ENCODE assay signal across 8 cellular contexts in the genomic region with DNA sequence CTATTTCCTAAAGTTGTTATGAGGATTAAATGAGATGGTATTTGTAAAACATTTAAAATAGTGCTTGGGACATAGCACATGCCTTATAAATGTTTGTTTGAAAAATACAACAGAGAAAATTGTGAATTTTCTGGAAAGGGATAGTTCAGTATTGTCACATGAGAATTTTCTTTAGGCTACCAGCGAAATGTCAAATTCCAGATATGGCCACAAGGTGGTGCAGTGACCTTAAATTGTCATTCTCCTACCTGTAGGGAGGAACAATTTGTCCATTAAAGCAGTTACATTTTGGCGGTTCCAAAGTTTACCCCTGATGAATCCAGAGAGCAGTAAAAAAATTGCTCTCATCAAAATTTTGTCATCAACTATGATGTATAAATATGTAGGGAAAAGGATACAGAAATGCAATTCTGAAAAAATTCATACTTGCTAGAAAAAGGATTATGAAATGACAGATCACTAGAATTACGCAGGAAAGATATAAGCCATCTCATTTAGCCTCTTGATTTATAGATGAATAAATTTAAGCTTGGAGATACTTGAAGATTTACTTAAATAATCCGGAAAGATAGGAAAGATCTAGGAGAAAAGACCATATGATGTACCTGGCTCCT. TPM values are rescaled to one million over a fixed set of nuclear protein-coding genes. Genes with fewer than 3 reads are reported as not detected.
DNase-seq lines count a peak whose midpoint lies in the region; ATAC-seq and TF ChIP-seq lines count a peak whose summit lies in the region.

No MANE protein-coding gene starts in this region.

- no peaks in the 10 kb centered on the region for H3K27me3 ChIP-seq in right atrium auricular region
- H3K27me3 ChIP-seq in sigmoid colon, result no peaks in the 10 kb centered on the region

- H3K27ac Mint-ChIP-seq in activated naive CD8-positive, alpha-beta T cell treated with anti-CD3 and anti-CD28 coated beads, Interleukin-2, amount 10 ng/mL, durations not matched to agents 7 days and 5 days, result no peak overlapping the region

- no peak for TF ChIP-seq EP300 in sigmoid colon (IDR thresholded peaks at IDR 0.05)

- H3K4me1 Mint-ChIP-seq in activated naive CD8-positive, alpha-beta T cell treated with anti-CD3 and anti-CD28 coated beads, Interleukin-2, amount 10 ng/mL, durations not matched to agents 7 days and 5 days, result no peaks in the 10 kb centered on the region

- DNase-seq in GM10248 (ENCODE audit: extremely low spot score) (peak; percentile 13), SKM-1 (lab: John Stamatoyannopoulos, UW; ENCODE audit: unreplicated experiment) (peak; percentile 22), right atrium auricular region (ENCODE audit: low spot score) (no peak), sigmoid colon (peak; percentile 75), 8988T (no peak)
- peak; percentile 30 for DNase-seq in activated naive CD8-positive, alpha-beta T cell treated with anti-CD3 and anti-CD28 coated beads, Interleukin-2, amount 10 ng/mL, durations not matched to agents 7 days and 5 days

- H3K9me3 ChIP-seq in right atrium auricular region (peaks cover 0 to 18% of the 10 kb centered on the region in 2 donors), sigmoid colon (peaks cover 0 to 8% (median 3%) of the 10 kb centered on the region in 4 donors)

- POLR2A ChIA-PET in GM10248 (lab: Yijun Ruan, JAX), result no interaction called here
- POLR2A ChIA-PET in activated naive CD8-positive, alpha-beta T cell treated with anti-CD3 and anti-CD28 coated beads, Interleukin-2, amount 10 ng/mL, durations not matched to agents 7 days and 5 days (lab: Charles Lee), result no interaction called here

- TF ChIP-seq POLR2A in sigmoid colon (IDR thresholded peaks at IDR 0.05), result no peak

- H3K36me3 Mint-ChIP-seq in activated naive CD8-positive, alpha-beta T cell treated with anti-CD3 and anti-CD28 coated beads, Interleukin-2, amount 10 ng/mL, durations not matched to agents 7 days and 5 days, result no peaks in the 10 kb centered on the region

- intact Hi-C loops in sigmoid colon (cut with DNase I), result loop anchor here (1.0 to 5.0 kb wide), 3 partner anchors 73 to 618 kb away; no protein-coding TSS in a partner anchor

- TF ChIP-seq CTCF in GM10248 (IDR thresholded peaks at IDR 0.05; ENCODE audit: control extremely low read depth, extremely low read depth, low read depth, missing control alignments), result peak; percentile 67
- peak; percentile 71 for TF ChIP-seq CTCF in LNCAP (IDR thresholded peaks at IDR 0.05)
- peak; percentile 74 to 87 for TF ChIP-seq CTCF in right atrium auricular region (IDR thresholded peaks at IDR 0.05)
- peak; percentile 51 to 84 (median 76) for TF ChIP-seq CTCF in sigmoid colon (IDR thresholded peaks at IDR 0.05)

- no peak for ATAC-seq in activated naive CD8-positive, alpha-beta T cell treated with anti-CD3 and anti-CD28 coated beads, Interleukin-2, amount 10 ng/mL, durations not matched to agents 7 days and 5 days (ENCODE audit: low read depth)
- ATAC-seq in HG03521 (IDR thresholded peaks at IDR 0.05; ENCODE audit: unreplicated experiment), result no peak

- peaks cover 13% of the 10 kb centered on the region for H3K9me3 Mint-ChIP-seq in activated naive CD8-positive, alpha-beta T cell treated with anti-CD3 and anti-CD28 coated beads, Interleukin-2, amount 10 ng/mL, durations not matched to agents 7 days and 5 days

- H3K27me3 Mint-ChIP-seq in activated naive CD8-positive, alpha-beta T cell treated with anti-CD3 and anti-CD28 coated beads, Interleukin-2, amount 10 ng/mL, durations not matched to agents 7 days and 5 days, result peaks cover 7% of the 10 kb centered on the region

- WGBS in sigmoid colon, 2 donors, result 27 to 34% methylated on average over 4 of the region's 4 CpGs

- no peak overlapping the region for H3K4me3 ChIP-seq in right atrium auricular region
- no peak overlapping the region for H3K4me3 ChIP-seq in sigmoid colon

- H3K27ac ChIP-seq in right atrium auricular region (no peak overlapping the region), sigmoid colon (no peak overlapping the region)

- no peak overlapping the region for H3K4me3 Mint-ChIP-seq in activated naive CD8-positive, alpha-beta T cell treated with anti-CD3 and anti-CD28 coated beads, Interleukin-2, amount 10 ng/mL, durations not matched to agents 7 days and 5 days

- no peaks in the 10 kb centered on the region for H3K36me3 ChIP-seq in right atrium auricular region
- H3K36me3 ChIP-seq in sigmoid colon, result no peaks in the 10 kb centered on the region

- CTCF ChIA-PET in GM10248 (lab: Yijun Ruan, JAX), result interaction anchor here (1.2 to 2.2 kb wide), 4 partner anchors 8 to 133 kb away, joined by 3 to 25 read pairs (median 6); no protein-coding TSS in a partner anchor

- H3K4me1 ChIP-seq in right atrium auricular region (no peaks in the 10 kb centered on the region), sigmoid colon (no peaks in the 10 kb centered on the region)

RNA-seq across cellular contexts. Expression of a gene that starts 50.2 kb away (rescaled TPM):
- total RNA-seq in activated naive CD8-positive, alpha-beta T cell treated with anti-CD3 and anti-CD28 coated beads, Interleukin-2, amount 10 ng/mL, durations not matched to agents 7 days and 5 days, result not detected
- total RNA-seq in right atrium auricular region, result not detected
- total RNA-seq in sigmoid colon, result not detected
- not detected for polyA plus RNA-seq in sigmoid colon

Comparison
In these comparisons a context has a peak if more than half of its experiments do, and no peak if none do; other contexts are left out.
1. DNase-seq: peak in GM10248 (single experiment), SKM-1 (single experiment), activated naive CD8-positive, alpha-beta T cell treated with anti-CD3 and anti-CD28 coated beads, Interleukin-2, amount 10 ng/mL, durations not matched to agents 7 days and 5 days (single experiment) and sigmoid colon (single experiment); none in right atrium auricular region (single experiment) and 8988T (single experiment).
2. Peak in every context shown above with its lines, with median percentiles within 50 percentile points of each other: CTCF ChIP-seq.